15 cellular contexts compared by ENCODE assay signal in genomic region chr12:78928200-78929074, GRCh38.
A peak's percentile ranks its signal among the peaks of the same experiment; 100 is the strongest.
DNase-seq lines count a peak whose midpoint lies in the region; FAIRE-seq and TF ChIP-seq lines count a peak whose summit lies in the region.
"Had no signal": no experiment of that assay in that cellular context is flagged by ENCODE, and none has a peak within 500 bp of the region (broad histone marks: within the 10 kb centered on the region; RNA-seq: fewer than 3 reads in every experiment).

No MANE protein-coding gene starts in this region.

- H3K4me3 Mint-ChIP-seq in nephron progenitor cell, result no peak overlapping the region
- H3K4me3 Mint-ChIP-seq: stimulated activated memory B cell treated with anti-CD40 and anti-IgM and Interleukin-4, amounts not matched to agents 10 μg/mL and 1 μg/mL and 100 μg/mL, for 72 hours had no signal

- intact Hi-C loops in kidney (cut with DNase I), result no loop called here

- DNase-seq in Caki2 (ENCODE audit: low read depth) (peak; percentile 93), LHCN-M2 (ENCODE audit: low read depth) (peak; percentile 77), astrocyte of the spinal cord (ENCODE audit: low read depth, low spot score) (peak; percentile 83), islet precursor cell (peak; percentile 60), HuH-7.5 (ENCODE audit: low spot score) (no peak), kidney (no peak), nephron progenitor cell (no peak), ecto neural progenitor cell (ENCODE audit: low spot score) (no peak)
- DNase-seq: activated T-cell treated with anti-CD3 and anti-CD28 coated beads for 4 hours; aorta; NCI-H1105; stimulated activated CD4-positive, alpha-beta T cell treated with anti-CD3 and anti-CD28 coated beads, Interleukin-2, amount 100 ng/mL, for 48 hours had no signal

- no peaks in the 10 kb centered on the region for H3K4me1 ChIP-seq in kidney (ENCODE audit: control insufficient read depth in 1 of 2, insufficient read depth in 1 of 2, low read depth in 1 of 2, low read length in 2 of 2)

- H3K27ac Mint-ChIP-seq in nephron progenitor cell, result no peak overlapping the region
- H3K27ac Mint-ChIP-seq: progenitor cell of endocrine pancreas; stimulated activated memory B cell treated with anti-CD40 and anti-IgM and Interleukin-4, amounts not matched to agents 10 μg/mL and 1 μg/mL and 100 μg/mL, for 72 hours had no signal

- no peaks in the 10 kb centered on the region for H3K36me3 ChIP-seq in kidney (ENCODE audit: control insufficient read depth in 1 of 2, insufficient read depth in 2 of 2, low read length in 2 of 2)

- FAIRE-seq in kidney (lab: Jason Lieb, UNC), result no peak

- in situ Hi-C loops in Caki2 (cut with HindIII; ENCODE audit: low pct_unique_long_range_greater_than_20kb, low sequenced_read_pairs) (no loop called here), astrocyte of the spinal cord (cut with HindIII; ENCODE audit: low sequenced_read_pairs) (no loop called here)

- no peak overlapping the region for H3K9ac ChIP-seq in kidney (ENCODE audit: low read length in 2 of 2)

- H3K9me3 Mint-ChIP-seq in nephron progenitor cell, result no peaks in the 10 kb centered on the region

- no peaks in the 10 kb centered on the region for H3K9me3 ChIP-seq in kidney (ENCODE audit: control insufficient read depth in 1 of 2, low read length in 2 of 2)

- no peaks in the 10 kb centered on the region for H3K4me1 Mint-ChIP-seq in nephron progenitor cell

- H3K27ac ChIP-seq in kidney (ENCODE audit: low read depth in 2 of 2, low read length in 2 of 2), result no peak overlapping the region
- H3K27ac ChIP-seq: C4-2B had no signal

- no peak for TF ChIP-seq CTCF in astrocyte of the spinal cord (IDR thresholded peaks at IDR 0.05; ENCODE audit: low read depth, low read length)
- TF ChIP-seq CTCF in kidney (IDR thresholded peaks at IDR 0.05; ENCODE audit: borderline replicate concordance, extremely low read depth, insufficient read depth), result no peak
- TF ChIP-seq CTCF in nephron progenitor cell (IDR thresholded peaks at IDR 0.05), result no peak

- H3K4me3 ChIP-seq in astrocyte of the spinal cord (ENCODE audit: low read depth, low read length) (no peak overlapping the region), kidney (ENCODE audit: low read length in 2 of 2) (no peak overlapping the region)

- H3K27me3 Mint-ChIP-seq in nephron progenitor cell (ENCODE audit: low read depth, poor library complexity), result no peaks in the 10 kb centered on the region
- H3K27me3 Mint-ChIP-seq: stimulated activated memory B cell treated with anti-CD40 and anti-IgM and Interleukin-4, amounts not matched to agents 10 μg/mL and 1 μg/mL and 100 μg/mL, for 72 hours had no signal

- peaks cover 5% of the 10 kb centered on the region for H3K36me3 Mint-ChIP-seq in nephron progenitor cell (ENCODE audit: low read depth)
- H3K36me3 Mint-ChIP-seq: stimulated activated memory B cell treated with anti-CD40 and anti-IgM and Interleukin-4, amounts not matched to agents 10 μg/mL and 1 μg/mL and 100 μg/mL, for 72 hours had no signal

Comparison
In these comparisons a context has a peak if more than half of its experiments do, and no peak if none do; other contexts are left out.
1. DNase-seq: peak in Caki2 (single experiment), LHCN-M2 (single experiment), astrocyte of the spinal cord (single experiment) and islet precursor cell (single experiment); none in HuH-7.5 (single experiment), kidney (single experiment), nephron progenitor cell (single experiment) and ecto neural progenitor cell (single experiment).